ENCODE assay signal across 11 cellular contexts in the genomic region with DNA sequence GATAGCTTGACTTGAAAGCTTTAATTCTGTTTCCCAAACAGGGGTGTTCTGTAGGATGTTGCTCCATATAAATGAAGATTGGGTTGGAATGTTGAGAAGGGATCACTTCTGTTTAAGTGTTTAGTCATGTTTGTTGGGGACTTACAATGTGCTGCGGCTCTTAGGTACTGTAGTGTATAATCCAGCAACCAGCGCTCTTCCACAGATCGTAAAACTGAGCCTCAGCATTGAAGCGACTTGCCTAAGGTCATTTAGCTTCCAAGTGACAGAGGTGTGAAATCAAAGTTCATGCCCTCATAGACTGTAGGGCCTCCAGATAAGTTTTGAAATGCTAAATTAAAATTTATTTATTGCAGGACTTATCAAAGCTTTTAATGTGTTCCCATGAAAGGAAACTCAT. TPM values are rescaled to one million over a fixed set of nuclear protein-coding genes. Genes with fewer than 3 reads are reported as not detected.
A peak's percentile ranks its signal among the peaks of the same experiment; 100 is the strongest.
DNase-seq lines count a peak whose midpoint lies in the region; ATAC-seq and TF ChIP-seq lines count a peak whose summit lies in the region.
"Had no signal": no experiment of that assay in that cellular context is flagged by ENCODE, and none has a peak within 500 bp of the region (broad histone marks: within the 10 kb centered on the region; RNA-seq: fewer than 3 reads in every experiment).

No MANE protein-coding gene starts in this region.

- peaks cover 40% of the 10 kb centered on the region for H3K4me1 Mint-ChIP-seq in T-helper 2 cell treated with Interferon-gamma antibody and Interleukin-4, amounts not matched to agents 5 μg/mL and 100 μg/mL, for 36 hours (ENCODE audit: low read depth)

- H3K79me2 ChIP-seq in OCI-LY1 (ENCODE audit: insufficient read depth, low read length): peaks cover 52% of the 10 kb centered on the region

- DNase-seq in T-helper 2 cell treated with Interferon-gamma antibody and Interleukin-4, amounts not matched to agents 5 μg/mL and 100 μg/mL, for 36 hours (ENCODE audit: low spot score): no peak
- DNase-seq in T-helper 2 cell (no peak), epithelial cell of proximal tubule (ENCODE audit: low read depth) (no peak), skeletal muscle cell (ENCODE audit: low read depth) (no peak), A172 (ENCODE audit: low spot score) (no peak), iPS-NIHi7 (ENCODE audit: extremely low spot score) (no peak)
- DNase-seq: activated effector memory CD4-positive, alpha-beta T cell treated with Interleukin-2 at 50 U/mL for 16 hours; SHP77 treated with DMSO at 0.1 percent for 48 hours had no signal

- H3K4me2 ChIP-seq in OCI-LY1 (ENCODE audit: low read length): peak overlapping the region; percentile 89

- no peaks in the 10 kb centered on the region for H3K36me3 ChIP-seq in OCI-LY1 (ENCODE audit: insufficient read depth, low read length)

- peaks cover 52% of the 10 kb centered on the region for H3K4me1 ChIP-seq in OCI-LY1 (ENCODE audit: insufficient read depth, low read length, severe bottlenecking)

- no peaks in the 10 kb centered on the region for H3F3A ChIP-seq in OCI-LY1 (ENCODE audit: insufficient read depth, low read length)

- H3K36me3 Mint-ChIP-seq in T-helper 2 cell treated with Interferon-gamma antibody and Interleukin-4, amounts not matched to agents 5 μg/mL and 100 μg/mL, for 36 hours (ENCODE audit: low read depth): peaks cover 2% of the 10 kb centered on the region

- H2AFZ ChIP-seq in OCI-LY1 (ENCODE audit: low read length): no peak overlapping the region

- peaks cover 12% of the 10 kb centered on the region for H3K27me3 Mint-ChIP-seq in T-helper 2 cell treated with Interferon-gamma antibody and Interleukin-4, amounts not matched to agents 5 μg/mL and 100 μg/mL, for 36 hours (ENCODE audit: low read depth)

- no peaks in the 10 kb centered on the region for H3K9me3 Mint-ChIP-seq in T-helper 2 cell treated with Interferon-gamma antibody and Interleukin-4, amounts not matched to agents 5 μg/mL and 100 μg/mL, for 36 hours

- no peaks in the 10 kb centered on the region for H4K20me1 ChIP-seq in OCI-LY1 (ENCODE audit: insufficient read depth, low read length)

- no peaks in the 10 kb centered on the region for H3K27me3 ChIP-seq in OCI-LY1 (ENCODE audit: insufficient read depth, low read length)

- no peak overlapping the region for H3K27ac Mint-ChIP-seq in T-helper 2 cell treated with Interferon-gamma antibody and Interleukin-4, amounts not matched to agents 5 μg/mL and 100 μg/mL, for 36 hours

- TF ChIP-seq CTCF in OCI-LY1 (IDR thresholded peaks at IDR 0.05; ENCODE audit: low read length): no peak
- no peak for TF ChIP-seq CTCF in epithelial cell of proximal tubule (conservative IDR thresholded peaks at IDR 0.05; ENCODE audit: low read depth, low read length)

- H3K4me3 Mint-ChIP-seq in T-helper 2 cell treated with Interferon-gamma antibody and Interleukin-4, amounts not matched to agents 5 μg/mL and 100 μg/mL, for 36 hours: peak overlapping the region; percentile 96

- no peak for ATAC-seq in GM21390 (IDR thresholded peaks at IDR 0.05; ENCODE audit: unreplicated experiment)

- peak overlapping the region; percentile 82; the same call in 1 of the 2 replicates for H3K9ac ChIP-seq in OCI-LY1 (ENCODE audit: low read length)

- H3K4me3 ChIP-seq in OCI-LY1 (ENCODE audit: low read depth, low read length, poor library complexity, severe bottlenecking) (peak overlapping the region; percentile 82), epithelial cell of proximal tubule (ENCODE audit: low read depth, low read length) (peak overlapping the region; percentile 98), skeletal muscle cell (ENCODE audit: low read depth, low read length) (peak overlapping the region; percentile 87)

- no peaks in the 10 kb centered on the region for H3K9me3 ChIP-seq in OCI-LY1 (ENCODE audit: low read length)

- no peak overlapping the region for H3K27ac ChIP-seq in OCI-LY1 (ENCODE audit: low read depth, low read length, poor library complexity, severe bottlenecking)

- H3K9me2 ChIP-seq in OCI-LY1 (ENCODE audit: low read depth, low read length): no peaks in the 10 kb centered on the region

RNA-seq across cellular contexts. Expression of a gene that starts 1.8 kb away (rescaled TPM):
- total RNA-seq in epithelial cell of proximal tubule: 34.2 and 37.4 TPM in 2 replicates
- total RNA-seq in A172 (2014; rRNA removed; shearing (Covaris generic)): 47.8 and 50.7 TPM in 2 replicates

RNA-seq across cellular contexts. Expression of a gene that starts 13.4 kb away (rescaled TPM):
- total RNA-seq in epithelial cell of proximal tubule: 0.23 and 0.65 TPM in 2 replicates
- total RNA-seq in A172 (2014; rRNA removed; shearing (Covaris generic)): not detected in 2 replicates
- total RNA-seq: M059J had no signal
